Comparison of ENCODE assay signal across 12 cellular contexts in genomic region chr7:150778014-150778737, GRCh38. TPM values are rescaled to one million over a fixed set of nuclear protein-coding genes. Genes with fewer than 3 reads are reported as not detected.
DNase-seq lines count a peak whose midpoint lies in the region; ATAC-seq and TF ChIP-seq lines count a peak whose summit lies in the region.
"Had no signal": no experiment of that assay in that cellular context is flagged by ENCODE, and none has a peak within 500 bp of the region (broad histone marks: within the 10 kb centered on the region; RNA-seq: fewer than 3 reads in every experiment).

No MANE protein-coding gene starts in this region.

- H3K27ac ChIP-seq in liver (ENCODE audit: low read depth in 1 of 2, low read length in 2 of 2), result peak overlapping the region; percentile 78 to 86
- H3K27ac ChIP-seq: 22Rv1, BLaER1 had no signal

- H3K36me3 Mint-ChIP-seq in T-helper 17 cell (ENCODE audit: low read depth), result no peaks in the 10 kb centered on the region

- no peak overlapping the region for H3K4me3 ChIP-seq in Loucy (ENCODE audit: low read length, poor library complexity, severe bottlenecking)
- peak overlapping the region in 1 of 3 donors; percentile 14 for H3K4me3 ChIP-seq in liver (ENCODE audit: low read depth in 1 of 3, low read length in 3 of 3)
- H3K4me3 ChIP-seq: BLaER1 had no signal

- DNase-seq in DMS53 (lab: John Stamatoyannopoulos, UW), result peak; percentile 64
- no peak for DNase-seq in DMS53 treated with DMSO at 0.1 percent for 48 hours (lab: John Stamatoyannopoulos, UW; ENCODE audit: unreplicated experiment)
- DNase-seq in T-helper 17 cell, result no peak

- ATAC-seq in T-helper 17 cell (peak; percentile 39), HG03432 (IDR thresholded peaks at IDR 0.05; ENCODE audit: unreplicated experiment) (no peak), HG03175 (IDR thresholded peaks at IDR 0.05; ENCODE audit: unreplicated experiment) (no peak), HG02970 (IDR thresholded peaks at IDR 0.05; ENCODE audit: low FRiP score, unreplicated experiment) (no peak)

- peaks cover 6% of the 10 kb centered on the region for H3K4me1 Mint-ChIP-seq in T-helper 17 cell

- no peaks in the 10 kb centered on the region for H3K4me1 ChIP-seq in Loucy (ENCODE audit: insufficient read depth, low read length, poor library complexity, severe bottlenecking)
- H3K4me1 ChIP-seq in liver (ENCODE audit: control insufficient read depth in 4 of 4, insufficient read depth in 4 of 4, low read length in 3 of 4), result peaks cover 9 to 39% (median 28%) of the 10 kb centered on the region in 4 donors

- H3K9me3 ChIP-seq in Loucy (ENCODE audit: insufficient read depth, low read depth, low read length) (no peaks in the 10 kb centered on the region), T-helper 17 cell (ENCODE audit: control insufficient read depth, low read length, poor library complexity, severe bottlenecking) (no peaks in the 10 kb centered on the region), liver (ENCODE audit: control insufficient read depth in 4 of 4, low read length in 3 of 4) (peaks cover 0 to 4% (median 0%) of the 10 kb centered on the region in 4 donors)

- no peak overlapping the region for H3K9ac ChIP-seq in Loucy (ENCODE audit: low read depth, low read length, poor library complexity, severe bottlenecking)
- peak overlapping the region in 1 of 2 donors; percentile 82 for H3K9ac ChIP-seq in liver (ENCODE audit: low read depth in 1 of 2, low read length in 2 of 2)
- H3K9ac ChIP-seq: BLaER1 had no signal

- no peaks in the 10 kb centered on the region for H4K20me1 ChIP-seq in Loucy (ENCODE audit: insufficient read depth, low read length, poor library complexity, severe bottlenecking)
- H4K20me1 ChIP-seq: BLaER1 had no signal

- TF ChIP-seq CTCF in Loucy (conservative IDR thresholded peaks at IDR 0.05; ENCODE audit: low read length) (no peak), liver (IDR thresholded peaks at IDR 0.05; ENCODE audit: low read depth, low read length, missing input control) (no peak)

- H3F3A ChIP-seq in Loucy (ENCODE audit: low read depth), result no peaks in the 10 kb centered on the region

- no peak overlapping the region for H2AFZ ChIP-seq in Loucy (ENCODE audit: low read length)

- H3K27ac Mint-ChIP-seq in T-helper 17 cell, result no peak overlapping the region
- H3K27ac Mint-ChIP-seq: T-helper 1 cell treated with Interleukin-12 subunit alpha and Interleukin-12 subunit beta and Interleukin-4 antibody, amounts not matched to agents 30 μg/mL and 1 μg/mL, for 36 hours had no signal

- WGBS in liver, result 25% methylated on average over 8 of the region's 8 CpGs

- H3K9me2 ChIP-seq in Loucy (replicated peaks; ENCODE audit: low read depth, low read length), result no peaks in the 10 kb centered on the region

- no peaks in the 10 kb centered on the region for H3K36me3 ChIP-seq in Loucy (ENCODE audit: insufficient read depth, low read length)
- H3K36me3 ChIP-seq in liver (ENCODE audit: control insufficient read depth in 4 of 4, insufficient read depth in 3 of 4, low read depth in 1 of 4, low read length in 3 of 4), result no peaks in the 10 kb centered on the region
- H3K36me3 ChIP-seq: BLaER1 had no signal

- peaks cover 22% of the 10 kb centered on the region for H3K27me3 Mint-ChIP-seq in T-helper 17 cell

- no peak overlapping the region for H3K4me3 Mint-ChIP-seq in T-helper 17 cell
- H3K4me3 Mint-ChIP-seq: T-helper 1 cell treated with Interleukin-12 subunit alpha and Interleukin-12 subunit beta and Interleukin-4 antibody, amounts not matched to agents 30 μg/mL and 1 μg/mL, for 36 hours had no signal

- peak in 1 of 2 donors; percentile 65 for TF ChIP-seq RAD21 in liver (IDR thresholded peaks at IDR 0.05)

- peak overlapping the region; percentile 29 for H3K4me2 ChIP-seq in Loucy (ENCODE audit: low read depth, low read length, poor library complexity, severe bottlenecking)
- H3K4me2 ChIP-seq: BLaER1 had no signal

- no peaks in the 10 kb centered on the region for H3K79me2 ChIP-seq in Loucy (ENCODE audit: insufficient read depth, low read length)

- H3K27me3 ChIP-seq in Loucy (ENCODE audit: insufficient read depth, low read length, poor library complexity, severe bottlenecking) (no peaks in the 10 kb centered on the region), liver (ENCODE audit: control insufficient read depth in 4 of 4, insufficient read depth in 4 of 4, low read length in 3 of 4) (no peaks in the 10 kb centered on the region)
- H3K27me3 ChIP-seq: BLaER1 had no signal

TF ChIP-seq in liver, 16 proteins besides CTCF, POLR2A, EP300 and RAD21:
- peak; percentile 99 for TF ChIP-seq HNF4A (conservative IDR thresholded peaks at IDR 0.05)
- no peak for TF ChIP-seq TAF1 (conservative IDR thresholded peaks at IDR 0.05)
- peak; percentile 84 to 95 for TF ChIP-seq JUND (IDR thresholded peaks at IDR 0.05)
- TF ChIP-seq FOXA1 (IDR thresholded peaks at IDR 0.05), result peak; percentile 84
- peak in 1 of 2 donors; percentile 79 for TF ChIP-seq EGR1 (IDR thresholded peaks at IDR 0.05; ENCODE audit: low read depth in 2 of 2)
- TF ChIP-seq RXRA (IDR thresholded peaks at IDR 0.05), result peak; percentile 99
- TF ChIP-seq SP1 (IDR thresholded peaks at IDR 0.05), result peak; percentile 99
- TF ChIP-seq FOXA2 (IDR thresholded peaks at IDR 0.05), result peak; percentile 87
- TF ChIP-seq ZBTB33 (IDR thresholded peaks at IDR 0.05), result peak; percentile 87
- TF ChIP-seq MAX (IDR thresholded peaks at IDR 0.05), result peak; percentile 88
- peak; percentile 97 for TF ChIP-seq HNF4G (IDR thresholded peaks at IDR 0.05)
- TF ChIP-seq GABPA (IDR thresholded peaks at IDR 0.05 in 1 of 2, conservative IDR thresholded peaks at IDR 0.05 in 1 of 2), result peak in 1 of 2 donors; percentile 27
- TF ChIP-seq REST (IDR thresholded peaks at IDR 0.05), result peak; percentile 79
- peak; percentile 84 for TF ChIP-seq NR2F2 (IDR thresholded peaks at IDR 0.05)
- peak; percentile 70 for TF ChIP-seq ATF3 (IDR thresholded peaks at IDR 0.05)
- peak; percentile 92 for TF ChIP-seq YY1 (IDR thresholded peaks at IDR 0.05)
TF ChIP-seq in liver: peak in this region for 15.

RNA-seq across cellular contexts. Expression of gene TMEM176B, which starts 22.0 kb away (rescaled TPM):
- not detected for total RNA-seq in T-helper 17 cell
- total RNA-seq in liver, result 1,000 to 10,000 TPM in 1 of 2 donors, 100 to 1,000 TPM in 1; 382 to 1,041 TPM
- polyA plus RNA-seq in liver, result 1,000 to 10,000 TPM in 1 of 2 donors, 100 to 1,000 TPM in 1; 957 to 1,317 TPM

RNA-seq across cellular contexts. Expression of gene TMEM176A, which starts 22.4 kb away (rescaled TPM):
- under 1 TPM in 1 of 2 donors, not detected in 1; 0.20 TPM for total RNA-seq in T-helper 17 cell
- total RNA-seq in liver, result 100 to 1,000 TPM; 346 to 404 TPM
- polyA plus RNA-seq in liver, result 100 to 1,000 TPM; 675 to 703 TPM

RNA-seq across cellular contexts. Expression of gene GIMAP5, which starts 41.0 kb away (rescaled TPM):
- total RNA-seq in T-helper 17 cell (10 to 100 TPM; 44.1 to 65.3 TPM), liver (10 to 100 TPM; 11.1 to 20.6 TPM)
- 10 to 100 TPM in 1 of 2 donors, 1 to 10 TPM in 1; 9.7 to 13.0 TPM for polyA plus RNA-seq in liver
- total RNA-seq: H1 had no signal
- polyA plus RNA-seq: H1 had no signal

Comparison
In these comparisons a context has a peak if more than half of its experiments do, and no peak if none do; other contexts are left out.
1. RNA of gene TMEM176B, which starts 22.0 kb away (total RNA-seq): 382 to 1,041 TPM in liver; not detected in T-helper 17 cell; every median in the first group is over 100 times any median in the second.
2. RNA of gene TMEM176A, which starts 22.4 kb away (total RNA-seq): 346 to 404 TPM in liver; 0.20 TPM in T-helper 17 cell; every median in the first group is over 100 times any median in the second.